8 cellular contexts compared by ENCODE assay signal in genomic region chr14:81220488-81220766, GRCh38. TPM values are rescaled to one million over a fixed set of nuclear protein-coding genes. Genes with fewer than 3 reads are reported as not detected.
DNase-seq lines count a peak whose midpoint lies in the region; ATAC-seq and FAIRE-seq lines count a peak whose summit lies in the region.

No MANE protein-coding gene starts in this region.

- no peak for FAIRE-seq in frontal cortex (lab: Jason Lieb, UNC)

- no peaks in the 10 kb centered on the region for H3K9me3 Mint-ChIP-seq in activated naive CD4-positive, alpha-beta T cell treated with anti-CD3 and anti-CD28 coated beads, Interleukin-2, amount 50 U/mL, for 72 hours
- H3K9me3 Mint-ChIP-seq in immature natural killer cell: peaks cover 0 to 3% (median 0%) of the 10 kb centered on the region in 6 donors

- no peak for ATAC-seq in activated naive CD4-positive, alpha-beta T cell treated with anti-CD3 and anti-CD28 coated beads, Interleukin-2, amount 50 U/mL, for 72 hours
- no peak for ATAC-seq in GM21723 (IDR thresholded peaks at IDR 0.05; ENCODE audit: unreplicated experiment)

- peak overlapping the region; percentile 92 to 99 (median 93) for H3K4me3 Mint-ChIP-seq in immature natural killer cell

- peak overlapping the region; percentile 99 for H3K27ac ChIP-seq in substantia nigra (ENCODE audit: low read depth, low read length, poor library complexity, severe bottlenecking)

- peaks cover 33 to 52% of the 10 kb centered on the region in 2 donors for H3K4me1 Mint-ChIP-seq in immature natural killer cell

- DNase-seq in NCI-H748 treated with DMSO at 0.1 percent for 48 hours (lab: John Stamatoyannopoulos, UW) (peak; percentile 27), NCI-H748 (lab: John Stamatoyannopoulos, UW; ENCODE audit: unreplicated experiment) (no peak), immature natural killer cell (no peak), substantia nigra (lab: John Stamatoyannopoulos, UW) (peak in 5 of 49 donors; percentile 19 to 61 (median 44)), frontal cortex (ENCODE audit: low spot score in 2 of 2) (no peak), middle frontal gyrus (ENCODE audit: extremely low spot score, low spot score) (no peak)
- DNase-seq in activated naive CD4-positive, alpha-beta T cell treated with anti-CD3 and anti-CD28 coated beads, Interleukin-2, amount 50 U/mL, for 72 hours (ENCODE audit: low spot score in 2 of 2): no peak

- H3K36me3 Mint-ChIP-seq in activated naive CD4-positive, alpha-beta T cell treated with anti-CD3 and anti-CD28 coated beads, Interleukin-2, amount 50 U/mL, for 72 hours: peaks cover 12 to 30% of the 10 kb centered on the region in 2 donors
- peaks cover 0 to 6% (median 0%) of the 10 kb centered on the region in 3 donors for H3K36me3 Mint-ChIP-seq in immature natural killer cell

- H3K27ac Mint-ChIP-seq in activated naive CD4-positive, alpha-beta T cell treated with anti-CD3 and anti-CD28 coated beads, Interleukin-2, amount 50 U/mL, for 72 hours: peak overlapping the region; percentile 99 to 100
- peak overlapping the region; percentile 95 to 99 (median 99) for H3K27ac Mint-ChIP-seq in immature natural killer cell

- H3K27me3 Mint-ChIP-seq in immature natural killer cell (ENCODE audit: low read depth in 3 of 3): peaks cover 22 to 25% (median 23%) of the 10 kb centered on the region in 3 donors

RNA-seq across cellular contexts. Expression of gene GTF2A1, which starts 0.3 kb away (rescaled TPM):
- 10 to 100 TPM; 38.7 to 57.9 TPM for total RNA-seq in activated naive CD4-positive, alpha-beta T cell treated with anti-CD3 and anti-CD28 coated beads, Interleukin-2, amount 50 U/mL, for 72 hours
- polyA plus RNA-seq in immature natural killer cell: 10 to 100 TPM; 10.5 to 26.3 (median 20.7) TPM
- 63.2 TPM for total RNA-seq in frontal cortex
